ENCODE assay signal across 27 cellular contexts in genomic region chr1:147550302-147550937, GRCh38.
"Had no signal": no experiment of that assay in that cellular context is flagged by ENCODE, and none has a peak within 500 bp of the region (broad histone marks: within the 10 kb centered on the region; RNA-seq: fewer than 3 reads in every experiment).

No MANE protein-coding gene starts in this region.

- H3K9me3 ChIP-seq: neutrophil, sigmoid colon, spleen, suprapubic skin, thoracic aorta, tibial artery, upper lobe of right lung had no signal

- H3K9me3 Mint-ChIP-seq: mesothelial cell of epicardium; naive B cell; natural killer cell; nephron progenitor cell; stimulated activated effector memory CD8-positive, alpha-beta T cell treated with anti-CD3 and anti-CD28 coated beads, Interleukin-12 subunit alpha, Interleukin-12 subunit beta, amount 100 ng/mL, for 72 hours; stimulated activated naive CD8-positive, alpha-beta T cell treated with anti-CD3 and anti-CD28 coated beads, Interleukin-15, Interleukin-2, amounts not matched to agents 100 ng/mL and 50 ng/mL, for 24 hours had no signal

- DNase-seq: hippocampal formation, kidney glomerular epithelial cell, left cardiac atrium, mesendoderm, naive B cell, natural killer cell, nephron progenitor cell, occipital lobe, right cardiac atrium, sigmoid colon, small intestine, spleen, tibial artery, trophoblast cell, upper lobe of right lung had no signal

- H3K4me3 Mint-ChIP-seq: mesothelial cell of epicardium; naive B cell; natural killer cell; nephron progenitor cell; neural progenitor cell; stimulated activated effector memory CD8-positive, alpha-beta T cell treated with anti-CD3 and anti-CD28 coated beads, Interleukin-12 subunit alpha, Interleukin-12 subunit beta, amount 100 ng/mL, for 72 hours; stimulated activated naive CD8-positive, alpha-beta T cell treated with anti-CD3 and anti-CD28 coated beads, Interleukin-15, Interleukin-2, amounts not matched to agents 100 ng/mL and 50 ng/mL, for 24 hours had no signal

- H3K27me3 ChIP-seq: neural progenitor cell, sigmoid colon, suprapubic skin, tibial artery, upper lobe of right lung had no signal

- H3K36me3 Mint-ChIP-seq: mesothelial cell of epicardium, naive B cell had no signal

- H3K4me1 ChIP-seq: tibial artery, upper lobe of right lung had no signal

- H3K27ac ChIP-seq: neural progenitor cell, neutrophil, sigmoid colon, spleen, suprapubic skin, thoracic aorta, tibial artery, upper lobe of right lung had no signal

- H3K4me3 ChIP-seq: lung, neural progenitor cell, sigmoid colon, spleen, suprapubic skin, thoracic aorta, tibial artery, upper lobe of right lung had no signal

- H3K36me3 ChIP-seq: neural progenitor cell, neutrophil, sigmoid colon, spleen, suprapubic skin, thoracic aorta, tibial artery, upper lobe of right lung had no signal

- ATAC-seq: left lobe of liver, natural killer cell, upper lobe of right lung had no signal

- H2AFZ ChIP-seq: neural progenitor cell had no signal

- H3K4me2 ChIP-seq: neural progenitor cell had no signal

- H3K9ac ChIP-seq: neural progenitor cell had no signal

- FAIRE-seq: keratinocyte, small intestine, urothelium cell line had no signal

- H3K27ac Mint-ChIP-seq: mesothelial cell of epicardium; naive B cell; natural killer cell; nephron progenitor cell; neural progenitor cell; progenitor cell of endocrine pancreas; stimulated activated effector memory CD8-positive, alpha-beta T cell treated with anti-CD3 and anti-CD28 coated beads, Interleukin-12 subunit alpha, Interleukin-12 subunit beta, amount 100 ng/mL, for 72 hours had no signal

- H3K27me3 Mint-ChIP-seq: progenitor cell of endocrine pancreas had no signal
